ENCODE assay signal across 18 cellular contexts in genomic region chr13:102677122-102677521, GRCh38. TPM values are rescaled to one million over a fixed set of nuclear protein-coding genes. Genes with fewer than 3 reads are reported as not detected.
"Had no signal": no experiment of that assay in that cellular context is flagged by ENCODE, and none has a peak within 500 bp of the region (broad histone marks: within the 10 kb centered on the region; RNA-seq: fewer than 3 reads in every experiment).

No MANE protein-coding gene starts in this region.

- H3K9me3 ChIP-seq: suprapubic skin, upper lobe of left lung had no signal

- H3K9me3 Mint-ChIP-seq: activated naive CD4-positive, alpha-beta T cell treated with anti-CD3 and anti-CD28 coated beads, Interleukin-2, amount 10 ng/mL, durations not matched to agents 7 days and 5 days; activated T-helper 1 cell treated with anti-CD3 and anti-CD28 coated beads, Interleukin-12 subunit alpha, Interleukin-12 subunit beta, Interleukin-2, Interleukin-4 antibody, amounts not matched to agents 30 ng/mL and 10 ng/mL and 1 ng/mL, durations not matched to agents 14 hours and 24 hours and 36 hours; central memory CD8-positive, alpha-beta T cell; nephron had no signal

- H3K27me3 ChIP-seq: hepatocyte, suprapubic skin, upper lobe of left lung had no signal

- H3K4me1 Mint-ChIP-seq: nephron had no signal

- H3K27me3 Mint-ChIP-seq: activated naive CD4-positive, alpha-beta T cell treated with anti-CD3 and anti-CD28 coated beads, Interleukin-2, amount 10 ng/mL, durations not matched to agents 7 days and 5 days; central memory CD8-positive, alpha-beta T cell had no signal

- H3K4me3 Mint-ChIP-seq: activated naive CD4-positive, alpha-beta T cell treated with anti-CD3 and anti-CD28 coated beads, Interleukin-2, amount 10 ng/mL, durations not matched to agents 7 days and 5 days; activated T-helper 1 cell treated with anti-CD3 and anti-CD28 coated beads, Interleukin-12 subunit alpha, Interleukin-12 subunit beta, Interleukin-2, Interleukin-4 antibody, amounts not matched to agents 30 ng/mL and 10 ng/mL and 1 ng/mL, durations not matched to agents 14 hours and 24 hours and 36 hours; central memory CD8-positive, alpha-beta T cell; nephron had no signal

- H3K27ac ChIP-seq: hepatocyte, suprapubic skin, upper lobe of left lung had no signal

- H3K4me1 ChIP-seq: suprapubic skin had no signal

- H3K27ac Mint-ChIP-seq: activated naive CD4-positive, alpha-beta T cell treated with anti-CD3 and anti-CD28 coated beads, Interleukin-2, amount 10 ng/mL, durations not matched to agents 7 days and 5 days; activated T-helper 1 cell treated with anti-CD3 and anti-CD28 coated beads, Interleukin-12 subunit alpha, Interleukin-12 subunit beta, Interleukin-2, Interleukin-4 antibody, amounts not matched to agents 30 ng/mL and 10 ng/mL and 1 ng/mL, durations not matched to agents 14 hours and 24 hours and 36 hours; nephron had no signal

- DNase-seq: activated naive CD4-positive, alpha-beta T cell treated with anti-CD3 and anti-CD28 coated beads, Interleukin-2, amount 10 ng/mL, durations not matched to agents 7 days and 5 days; cortex of kidney; effector memory CD4-positive, alpha-beta T cell; kidney; left ventricle myocardium superior; mesendoderm; stimulated activated CD4-positive, alpha-beta T cell treated with anti-CD3 and anti-CD28 coated beads, Interleukin-4, amount 100 ng/mL, for 1 hour; stimulated activated CD8-positive, alpha-beta memory T cell treated with anti-CD3 and anti-CD28 coated beads, Interleukin-4, amount 100 ng/mL, for 48 hours; stimulated activated naive CD8-positive, alpha-beta T cell treated with anti-CD3 and anti-CD28 coated beads, Interleukin-15, Interleukin-2, amounts not matched to agents 100 U/mL and 50 U/mL, for 24 hours; T-helper 2 cell; upper lobe of left lung had no signal

- ATAC-seq: left ventricle myocardium superior; stimulated activated naive CD8-positive, alpha-beta T cell treated with anti-CD3 and anti-CD28 coated beads, Interleukin-15, Interleukin-2, amounts not matched to agents 100 U/mL and 50 U/mL, for 24 hours had no signal

- H3K4me3 ChIP-seq: hepatocyte, suprapubic skin, upper lobe of left lung had no signal

RNA-seq across cellular contexts. Expression of gene METTL21C, which starts 17.7 kb away (rescaled TPM):
- total RNA-seq: activated T-helper 1 cell treated with anti-CD3 and anti-CD28 coated beads, Interleukin-12 subunit alpha, Interleukin-12 subunit beta, Interleukin-2, Interleukin-4 antibody, amounts not matched to agents 30 ng/mL and 10 ng/mL and 1 ng/mL, durations not matched to agents 14 hours and 24 hours and 36 hours; hepatocyte; kidney; left ventricle myocardium superior; osteoblast; pulmonary artery endothelial cell; suprapubic skin; upper lobe of left lung had no signal
